In genomic region chr1:247105966-247106365, GRCh38 we compare ENCODE assay signal across 15 cellular contexts. TPM values are rescaled to one million over a fixed set of nuclear protein-coding genes. Genes with fewer than 3 reads are reported as not detected.
A peak's percentile ranks its signal among the peaks of the same experiment; 100 is the strongest.
DNase-seq lines count a peak whose midpoint lies in the region; ATAC-seq and TF ChIP-seq lines count a peak whose summit lies in the region.
"Had no signal": no experiment of that assay in that cellular context is flagged by ENCODE, and none has a peak within 500 bp of the region (broad histone marks: within the 10 kb centered on the region; RNA-seq: fewer than 3 reads in every experiment).

No MANE protein-coding gene starts in this region.

- H3K27ac Mint-ChIP-seq in natural killer cell: no peak overlapping the region
- H3K27ac Mint-ChIP-seq in natural killer cell treated with Interleukin-12 subunit alpha and Interleukin-12 subunit beta and Interleukin-15 and Interleukin-18, amount 100 ng/mL, for 72 hours: no peak overlapping the region
- no peak overlapping the region for H3K27ac Mint-ChIP-seq in neural crest cell (ENCODE audit: unreplicated experiment)
- no peak overlapping the region for H3K27ac Mint-ChIP-seq in activated CD8-positive, alpha-beta T cell treated with anti-CD3 and anti-CD28 coated beads, Interleukin-2, amount 10 ng/mL, durations not matched to agents 7 days and 5 days
- H3K27ac Mint-ChIP-seq in chondrocyte (ENCODE audit: unreplicated experiment): no peak overlapping the region

- peaks cover 2% of the 10 kb centered on the region for H3K9me3 ChIP-seq in iPS-18a (ENCODE audit: control insufficient read depth, low read depth, low read length)

- CTCF ChIA-PET in activated CD8-positive, alpha-beta T cell treated with anti-CD3 and anti-CD28 coated beads, Interleukin-2, amount 10 ng/mL, durations not matched to agents 7 days and 5 days (lab: Charles Lee): no interaction called here

- intact Hi-C loops in natural killer cell (cut with micrococcal nuclease): loop anchor here (2.0 kb wide), 2 partner anchors 27 to 105 kb away; partner anchors contain the start of gene ZNF670

- H3K36me3 Mint-ChIP-seq in natural killer cell: peaks cover 23% of the 10 kb centered on the region
- H3K36me3 Mint-ChIP-seq in natural killer cell treated with Interleukin-12 subunit alpha and Interleukin-12 subunit beta and Interleukin-15 and Interleukin-18, amount 100 ng/mL, for 72 hours: peaks cover 33% of the 10 kb centered on the region
- peaks cover 37% of the 10 kb centered on the region for H3K36me3 Mint-ChIP-seq in neural crest cell (ENCODE audit: low read depth)
- peaks cover 34% of the 10 kb centered on the region for H3K36me3 Mint-ChIP-seq in activated CD8-positive, alpha-beta T cell treated with anti-CD3 and anti-CD28 coated beads, Interleukin-2, amount 10 ng/mL, durations not matched to agents 7 days and 5 days (ENCODE audit: low read depth)
- H3K36me3 Mint-ChIP-seq in chondrocyte (ENCODE audit: low read depth): peaks cover 21% of the 10 kb centered on the region

- H3K4me3 Mint-ChIP-seq in natural killer cell (peak overlapping the region; percentile 42), neural crest cell (peak overlapping the region; percentile 17), chondrocyte (ENCODE audit: unreplicated experiment) (no peak overlapping the region)
- H3K4me3 Mint-ChIP-seq in natural killer cell treated with Interleukin-12 subunit alpha and Interleukin-12 subunit beta and Interleukin-15 and Interleukin-18, amount 100 ng/mL, for 72 hours: no peak overlapping the region
- H3K4me3 Mint-ChIP-seq in activated CD8-positive, alpha-beta T cell treated with anti-CD3 and anti-CD28 coated beads, Interleukin-2, amount 10 ng/mL, durations not matched to agents 7 days and 5 days: no peak overlapping the region

- H3K27me3 Mint-ChIP-seq in natural killer cell (ENCODE audit: low read depth in 2 of 2): peaks cover 39 to 46% of the 10 kb centered on the region in 2 donors
- H3K27me3 Mint-ChIP-seq in natural killer cell treated with Interleukin-12 subunit alpha and Interleukin-12 subunit beta and Interleukin-15 and Interleukin-18, amount 100 ng/mL, for 72 hours: peaks cover 23 to 38% of the 10 kb centered on the region in 2 donors
- no peaks in the 10 kb centered on the region for H3K27me3 Mint-ChIP-seq in neural crest cell (ENCODE audit: low read depth)
- peaks cover 23% of the 10 kb centered on the region for H3K27me3 Mint-ChIP-seq in activated CD8-positive, alpha-beta T cell treated with anti-CD3 and anti-CD28 coated beads, Interleukin-2, amount 10 ng/mL, durations not matched to agents 7 days and 5 days (ENCODE audit: low read depth)
- no peaks in the 10 kb centered on the region for H3K27me3 Mint-ChIP-seq in chondrocyte (ENCODE audit: low read depth)

- H3K4me3 ChIP-seq in iPS-18a (ENCODE audit: low read length): peak overlapping the region; percentile 8
- H3K4me3 ChIP-seq: BLaER1, GM23248 had no signal

- DNase-seq in natural killer cell (no peak), neural crest cell (ENCODE audit: low read depth, low spot score) (no peak), NCI-H524 treated with DMSO at 0.1 percent for 48 hours (lab: John Stamatoyannopoulos, UW) (no peak), HPDE6-E6E7 (ENCODE audit: extremely low spot score) (no peak), chondrocyte (ENCODE audit: low spot score) (no peak)
- DNase-seq in natural killer cell treated with Interleukin-12 subunit alpha and Interleukin-12 subunit beta and Interleukin-15 and Interleukin-18, amount 100 ng/mL, for 72 hours (ENCODE audit: low spot score): no peak
- DNase-seq in activated CD8-positive, alpha-beta T cell treated with anti-CD3 and anti-CD28 coated beads, Interleukin-2, amount 10 ng/mL, durations not matched to agents 7 days and 5 days: no peak
- DNase-seq: 8988T, AML-193, Calu3, DMS 273 treated with DMSO at 0.1 percent for 48 hours, GM23248, H9 had no signal

- H3K36me3 ChIP-seq in iPS-18a (ENCODE audit: control insufficient read depth, low read depth, low read length): peaks cover 11% of the 10 kb centered on the region

- H3K9ac ChIP-seq in iPS-18a (ENCODE audit: low read length): no peak overlapping the region
- H3K9ac ChIP-seq: BLaER1, GM23248 had no signal

- H3K4me1 Mint-ChIP-seq in natural killer cell: peaks cover 22 to 23% of the 10 kb centered on the region in 2 donors
- H3K4me1 Mint-ChIP-seq in natural killer cell treated with Interleukin-12 subunit alpha and Interleukin-12 subunit beta and Interleukin-15 and Interleukin-18, amount 100 ng/mL, for 72 hours (ENCODE audit: low read depth in 2 of 2): peaks cover 17 to 22% of the 10 kb centered on the region in 2 donors
- H3K4me1 Mint-ChIP-seq in neural crest cell: peaks cover 22% of the 10 kb centered on the region
- H3K4me1 Mint-ChIP-seq in activated CD8-positive, alpha-beta T cell treated with anti-CD3 and anti-CD28 coated beads, Interleukin-2, amount 10 ng/mL, durations not matched to agents 7 days and 5 days (ENCODE audit: low read depth): peaks cover 26% of the 10 kb centered on the region
- H3K4me1 Mint-ChIP-seq in chondrocyte (ENCODE audit: low read depth): peaks cover 23% of the 10 kb centered on the region

- H3K27ac ChIP-seq in iPS-18a (ENCODE audit: low read length): no peak overlapping the region
- H3K27ac ChIP-seq: BLaER1, GM23248 had no signal

- ATAC-seq in natural killer cell: no peak
- no peak for ATAC-seq in natural killer cell treated with Interleukin-12 subunit alpha and Interleukin-12 subunit beta and Interleukin-15 and Interleukin-18, amount 100 ng/mL, for 72 hours
- no peak for ATAC-seq in activated CD8-positive, alpha-beta T cell treated with anti-CD3 and anti-CD28 coated beads, Interleukin-2, amount 10 ng/mL, durations not matched to agents 7 days and 5 days

- peaks cover 23% of the 10 kb centered on the region for H3K4me1 ChIP-seq in iPS-18a (ENCODE audit: control insufficient read depth, low read depth, low read length)

- H3K9me3 Mint-ChIP-seq in natural killer cell: peaks cover 2 to 3% of the 10 kb centered on the region in 2 donors
- peaks cover 4% of the 10 kb centered on the region for H3K9me3 Mint-ChIP-seq in natural killer cell treated with Interleukin-12 subunit alpha and Interleukin-12 subunit beta and Interleukin-15 and Interleukin-18, amount 100 ng/mL, for 72 hours
- peaks cover 11% of the 10 kb centered on the region for H3K9me3 Mint-ChIP-seq in neural crest cell
- peaks cover 27% of the 10 kb centered on the region for H3K9me3 Mint-ChIP-seq in activated CD8-positive, alpha-beta T cell treated with anti-CD3 and anti-CD28 coated beads, Interleukin-2, amount 10 ng/mL, durations not matched to agents 7 days and 5 days (ENCODE audit: insufficient read depth)
- H3K9me3 Mint-ChIP-seq in chondrocyte (ENCODE audit: low read depth): peaks cover 13% of the 10 kb centered on the region

- POLR2A ChIA-PET in activated CD8-positive, alpha-beta T cell treated with anti-CD3 and anti-CD28 coated beads, Interleukin-2, amount 10 ng/mL, durations not matched to agents 7 days and 5 days (lab: Charles Lee): no interaction called here

- no peak for TF ChIP-seq CTCF in natural killer cell (IDR thresholded peaks at IDR 0.05)
- TF ChIP-seq CTCF in neural crest cell (conservative IDR thresholded peaks at IDR 0.05): no peak
- TF ChIP-seq CTCF in chondrocyte (IDR thresholded peaks at IDR 0.05): no peak

- peaks cover 23% of the 10 kb centered on the region for H3K27me3 ChIP-seq in iPS-18a (ENCODE audit: control insufficient read depth, insufficient read depth, low read length)

RNA-seq across cellular contexts. Expression of gene ZNF669, which starts 1.8 kb away (rescaled TPM):
- total RNA-seq in natural killer cell (10 to 100 TPM; 16.2 to 18.3 (median 17.0) TPM), neural crest cell (19.8 and 21.8 TPM in 2 replicates), chondrocyte (6.1 to 9.3 TPM (median 8.3 TPM) in 3 replicates)
- 10 to 100 TPM; 10.5 to 11.0 TPM for total RNA-seq in natural killer cell treated with Interleukin-12 subunit alpha and Interleukin-12 subunit beta and Interleukin-15 and Interleukin-18, amount 100 ng/mL, for 72 hours
- total RNA-seq in activated CD8-positive, alpha-beta T cell treated with anti-CD3 and anti-CD28 coated beads, Interleukin-2, amount 10 ng/mL, durations not matched to agents 7 days and 5 days: 10 to 100 TPM in 1 of 2 experiments, 1 to 10 TPM in 1; 9.5 to 10.3 TPM

RNA-seq across cellular contexts. Expression of gene ZNF670, which starts 27.4 kb away (rescaled TPM):
- total RNA-seq in natural killer cell (under 1 TPM; 0.35 to 0.95 (median 0.45) TPM), neural crest cell (12.2 and 13.2 TPM in 2 replicates), chondrocyte (2.3 to 3.6 TPM (median 2.7 TPM) in 3 replicates)
- 1 to 10 TPM; 3.0 to 3.2 TPM for total RNA-seq in natural killer cell treated with Interleukin-12 subunit alpha and Interleukin-12 subunit beta and Interleukin-15 and Interleukin-18, amount 100 ng/mL, for 72 hours
- under 1 TPM; 0.34 to 0.84 TPM for total RNA-seq in activated CD8-positive, alpha-beta T cell treated with anti-CD3 and anti-CD28 coated beads, Interleukin-2, amount 10 ng/mL, durations not matched to agents 7 days and 5 days

Comparison
In these comparisons a context has a peak if more than half of its experiments do, and no peak if none do; other contexts are left out.
1. H3K4me3 Mint-ChIP-seq: peak in natural killer cell (single experiment) and neural crest cell (single experiment); none in natural killer cell treated with Interleukin-12 subunit alpha and Interleukin-12 subunit beta and Interleukin-15 and Interleukin-18, amount 100 ng/mL, for 72 hours (single experiment), activated CD8-positive, alpha-beta T cell treated with anti-CD3 and anti-CD28 coated beads, Interleukin-2, amount 10 ng/mL, durations not matched to agents 7 days and 5 days (single experiment) and chondrocyte (single experiment).